In the genomic region with DNA sequence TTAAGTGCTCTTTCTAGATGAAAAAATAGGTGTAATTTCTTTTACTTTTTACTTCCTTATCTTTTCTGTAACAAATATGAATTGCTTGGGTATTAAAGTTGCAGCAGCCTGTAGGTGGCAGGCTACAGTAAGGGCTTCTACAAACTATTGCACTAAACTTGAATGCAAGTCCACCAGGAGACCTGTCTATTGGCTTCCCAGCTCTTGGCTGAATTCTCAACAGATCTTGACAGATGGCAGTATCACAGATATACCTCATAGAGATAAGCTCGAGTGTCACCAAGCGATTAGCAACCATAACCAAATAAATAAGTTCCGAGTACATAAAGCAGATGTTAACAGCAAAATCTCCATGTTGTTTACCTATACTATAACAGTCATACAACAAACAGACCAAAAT, we compare ENCODE assay signal across 1 cellular context.
TF ChIP-seq lines count a peak whose summit lies in the region.

No MANE protein-coding gene starts in this region.

TF ChIP-seq in K562, 482 proteins besides CTCF, POLR2A, EP300 and RAD21 (continued from another document):
- TF ChIP-seq, protein P1, sequence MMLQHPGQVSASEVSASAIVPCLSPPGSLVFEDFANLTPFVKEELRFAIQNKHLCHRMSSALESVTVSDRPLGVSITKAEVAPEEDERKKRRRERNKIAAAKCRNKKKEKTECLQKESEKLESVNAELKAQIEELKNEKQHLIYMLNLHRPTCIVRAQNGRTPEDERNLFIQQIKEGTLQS (IDR thresholded peaks at IDR 0.05), result no peak
- TF ChIP-seq, protein P1 (CRISPR knock-in tag; conservative IDR thresholded peaks at IDR 0.05), result no peak
- TF ChIP-seq JUND (IDR thresholded peaks at IDR 0.05; ENCODE audit: borderline replicate concordance, low read depth, low read length), result no peak
- peak; percentile 13; the same call in 1 of the 3 replicates for TF ChIP-seq JUND (tag; IDR thresholded peaks at IDR 0.05; ENCODE audit: borderline replicate concordance, low read depth, low read length)
- TF ChIP-seq, protein P2, sequence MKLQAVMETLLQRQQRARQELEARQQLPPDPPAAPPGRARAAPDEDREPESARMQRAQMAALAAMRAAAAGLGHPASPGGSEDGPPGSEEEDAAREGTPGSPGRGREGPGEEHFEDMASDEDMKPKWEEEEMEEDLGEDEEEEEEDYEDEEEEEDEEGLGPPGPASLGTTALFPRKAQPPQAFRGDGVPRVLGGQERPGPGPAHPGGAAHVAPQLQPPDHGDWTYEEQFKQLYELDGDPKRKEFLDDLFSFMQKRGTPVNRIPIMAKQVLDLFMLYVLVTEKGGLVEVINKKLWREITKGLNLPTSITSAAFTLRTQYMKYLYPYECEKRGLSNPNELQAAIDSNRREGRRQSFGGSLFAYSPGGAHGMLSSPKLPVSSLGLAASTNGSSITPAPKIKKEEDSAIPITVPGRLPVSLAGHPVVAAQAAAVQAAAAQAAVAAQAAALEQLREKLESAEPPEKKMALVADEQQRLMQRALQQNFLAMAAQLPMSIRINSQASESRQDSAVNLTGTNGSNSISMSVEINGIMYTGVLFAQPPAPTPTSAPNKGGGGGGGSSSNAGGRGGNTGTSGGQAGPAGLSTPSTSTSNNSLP (IDR thresholded peaks at IDR 0.05; ENCODE audit: borderline replicate concordance, low read depth, low read length), result peak; percentile 82; the same call in 1 of the 2 replicates
- peak; percentile 52 for TF ChIP-seq MEIS2 (IDR thresholded peaks at IDR 0.05; ENCODE audit: partially characterized antibody)
- peak; percentile 37; the same call in 1 of the 2 replicates for TF ChIP-seq TEAD4 (IDR thresholded peaks at IDR 0.05; ENCODE audit: low read length)
- no peak for TF ChIP-seq TEAD4 (CRISPR knock-in tag; IDR thresholded peaks at IDR 0.05; ENCODE audit: borderline replicate concordance)
